13 cellular contexts compared by ENCODE assay signal in genomic region chr15:43911235-43911661, GRCh38.
A peak's percentile ranks its signal among the peaks of the same experiment; 100 is the strongest.
DNase-seq lines count a peak whose midpoint lies in the region; ATAC-seq and TF ChIP-seq lines count a peak whose summit lies in the region.
"Had no signal": no experiment of that assay in that cellular context is flagged by ENCODE, and none has a peak within 500 bp of the region (broad histone marks: within the 10 kb centered on the region; RNA-seq: fewer than 3 reads in every experiment).

No MANE protein-coding gene starts in this region.

- DNase-seq in H4 (ENCODE audit: low spot score): peak; percentile 32
- peak; percentile 67 for DNase-seq in amniotic epithelial cell (ENCODE audit: low read depth)
- DNase-seq in foreskin melanocyte: peak; percentile 99
- DNase-seq in sciatic nerve (ENCODE audit: low spot score): peak; percentile 80
- DNase-seq in GM13976 (ENCODE audit: low spot score): no peak
- DNase-seq: activated naive CD8-positive, alpha-beta T cell treated with anti-CD3 and anti-CD28 coated beads, Interleukin-2, amount 10 ng/mL, durations not matched to agents 7 days and 5 days; immature natural killer cell; NCI-H526 treated with DMSO at 0.1 percent for 48 hours; spleen; WERI-Rb-1 had no signal

- TF ChIP-seq CTCF in GM13976 (IDR thresholded peaks at IDR 0.05; ENCODE audit: borderline replicate concordance, control extremely low read depth, extremely low read depth, insufficient read depth, missing control alignments): no peak

- in situ Hi-C loops in GM13976 (cut with MboI; ENCODE audit: low sequenced_read_pairs, unreplicated experiment): loop anchor here (25.0 kb wide), 2 partner anchors 301 to 401 kb away; no protein-coding TSS in a partner anchor

- intact Hi-C loops in sciatic nerve (cut with DNase I): no loop called here

- peak; percentile 90 for ATAC-seq in sciatic nerve
- no peak for ATAC-seq in HG03520 (IDR thresholded peaks at IDR 0.05; ENCODE audit: unreplicated experiment)
- ATAC-seq in HG02840 (IDR thresholded peaks at IDR 0.05; ENCODE audit: low FRiP score, unreplicated experiment): no peak
- ATAC-seq in GM21737 (IDR thresholded peaks at IDR 0.05; ENCODE audit: unreplicated experiment): no peak
